Comparison of ENCODE assay signal across 1 cellular context in the genomic region with DNA sequence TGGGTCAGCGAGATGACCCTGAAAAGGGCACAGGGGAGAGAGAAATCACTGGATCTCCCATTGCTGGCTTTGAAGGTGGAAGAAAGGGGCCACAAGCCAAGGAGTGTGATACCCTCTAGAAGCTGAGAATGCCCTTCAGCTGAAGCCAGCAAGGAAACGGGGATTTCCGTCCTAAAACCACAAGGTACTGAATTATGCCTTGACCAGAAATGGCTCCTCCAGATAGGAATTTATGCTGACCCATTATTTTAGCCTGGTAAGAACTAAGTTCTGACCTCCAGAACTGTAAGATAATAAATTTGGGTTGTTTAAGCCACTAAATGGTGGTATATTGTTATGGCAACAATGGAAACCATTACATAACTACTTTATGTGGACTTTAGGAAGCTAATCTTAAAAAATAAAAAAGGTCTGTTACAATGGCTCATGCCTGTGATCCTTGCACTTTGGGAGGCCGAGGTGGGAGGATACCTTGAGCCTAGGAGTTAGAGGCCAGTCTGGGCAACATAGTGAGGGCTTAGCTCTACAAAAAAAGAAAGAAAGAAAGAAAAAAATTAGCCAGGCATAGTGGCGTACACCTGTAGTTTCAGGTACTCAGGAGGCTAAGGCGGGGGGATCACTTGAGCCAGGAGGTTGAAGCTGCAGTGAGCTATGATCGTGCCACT.
TF ChIP-seq lines count a peak whose summit lies in the region.

No MANE protein-coding gene starts in this region.

TF ChIP-seq in GM23338, 12 proteins besides CTCF, POLR2A, EP300 and RAD21 (continued from another document):
- TF ChIP-seq, protein P1, sequence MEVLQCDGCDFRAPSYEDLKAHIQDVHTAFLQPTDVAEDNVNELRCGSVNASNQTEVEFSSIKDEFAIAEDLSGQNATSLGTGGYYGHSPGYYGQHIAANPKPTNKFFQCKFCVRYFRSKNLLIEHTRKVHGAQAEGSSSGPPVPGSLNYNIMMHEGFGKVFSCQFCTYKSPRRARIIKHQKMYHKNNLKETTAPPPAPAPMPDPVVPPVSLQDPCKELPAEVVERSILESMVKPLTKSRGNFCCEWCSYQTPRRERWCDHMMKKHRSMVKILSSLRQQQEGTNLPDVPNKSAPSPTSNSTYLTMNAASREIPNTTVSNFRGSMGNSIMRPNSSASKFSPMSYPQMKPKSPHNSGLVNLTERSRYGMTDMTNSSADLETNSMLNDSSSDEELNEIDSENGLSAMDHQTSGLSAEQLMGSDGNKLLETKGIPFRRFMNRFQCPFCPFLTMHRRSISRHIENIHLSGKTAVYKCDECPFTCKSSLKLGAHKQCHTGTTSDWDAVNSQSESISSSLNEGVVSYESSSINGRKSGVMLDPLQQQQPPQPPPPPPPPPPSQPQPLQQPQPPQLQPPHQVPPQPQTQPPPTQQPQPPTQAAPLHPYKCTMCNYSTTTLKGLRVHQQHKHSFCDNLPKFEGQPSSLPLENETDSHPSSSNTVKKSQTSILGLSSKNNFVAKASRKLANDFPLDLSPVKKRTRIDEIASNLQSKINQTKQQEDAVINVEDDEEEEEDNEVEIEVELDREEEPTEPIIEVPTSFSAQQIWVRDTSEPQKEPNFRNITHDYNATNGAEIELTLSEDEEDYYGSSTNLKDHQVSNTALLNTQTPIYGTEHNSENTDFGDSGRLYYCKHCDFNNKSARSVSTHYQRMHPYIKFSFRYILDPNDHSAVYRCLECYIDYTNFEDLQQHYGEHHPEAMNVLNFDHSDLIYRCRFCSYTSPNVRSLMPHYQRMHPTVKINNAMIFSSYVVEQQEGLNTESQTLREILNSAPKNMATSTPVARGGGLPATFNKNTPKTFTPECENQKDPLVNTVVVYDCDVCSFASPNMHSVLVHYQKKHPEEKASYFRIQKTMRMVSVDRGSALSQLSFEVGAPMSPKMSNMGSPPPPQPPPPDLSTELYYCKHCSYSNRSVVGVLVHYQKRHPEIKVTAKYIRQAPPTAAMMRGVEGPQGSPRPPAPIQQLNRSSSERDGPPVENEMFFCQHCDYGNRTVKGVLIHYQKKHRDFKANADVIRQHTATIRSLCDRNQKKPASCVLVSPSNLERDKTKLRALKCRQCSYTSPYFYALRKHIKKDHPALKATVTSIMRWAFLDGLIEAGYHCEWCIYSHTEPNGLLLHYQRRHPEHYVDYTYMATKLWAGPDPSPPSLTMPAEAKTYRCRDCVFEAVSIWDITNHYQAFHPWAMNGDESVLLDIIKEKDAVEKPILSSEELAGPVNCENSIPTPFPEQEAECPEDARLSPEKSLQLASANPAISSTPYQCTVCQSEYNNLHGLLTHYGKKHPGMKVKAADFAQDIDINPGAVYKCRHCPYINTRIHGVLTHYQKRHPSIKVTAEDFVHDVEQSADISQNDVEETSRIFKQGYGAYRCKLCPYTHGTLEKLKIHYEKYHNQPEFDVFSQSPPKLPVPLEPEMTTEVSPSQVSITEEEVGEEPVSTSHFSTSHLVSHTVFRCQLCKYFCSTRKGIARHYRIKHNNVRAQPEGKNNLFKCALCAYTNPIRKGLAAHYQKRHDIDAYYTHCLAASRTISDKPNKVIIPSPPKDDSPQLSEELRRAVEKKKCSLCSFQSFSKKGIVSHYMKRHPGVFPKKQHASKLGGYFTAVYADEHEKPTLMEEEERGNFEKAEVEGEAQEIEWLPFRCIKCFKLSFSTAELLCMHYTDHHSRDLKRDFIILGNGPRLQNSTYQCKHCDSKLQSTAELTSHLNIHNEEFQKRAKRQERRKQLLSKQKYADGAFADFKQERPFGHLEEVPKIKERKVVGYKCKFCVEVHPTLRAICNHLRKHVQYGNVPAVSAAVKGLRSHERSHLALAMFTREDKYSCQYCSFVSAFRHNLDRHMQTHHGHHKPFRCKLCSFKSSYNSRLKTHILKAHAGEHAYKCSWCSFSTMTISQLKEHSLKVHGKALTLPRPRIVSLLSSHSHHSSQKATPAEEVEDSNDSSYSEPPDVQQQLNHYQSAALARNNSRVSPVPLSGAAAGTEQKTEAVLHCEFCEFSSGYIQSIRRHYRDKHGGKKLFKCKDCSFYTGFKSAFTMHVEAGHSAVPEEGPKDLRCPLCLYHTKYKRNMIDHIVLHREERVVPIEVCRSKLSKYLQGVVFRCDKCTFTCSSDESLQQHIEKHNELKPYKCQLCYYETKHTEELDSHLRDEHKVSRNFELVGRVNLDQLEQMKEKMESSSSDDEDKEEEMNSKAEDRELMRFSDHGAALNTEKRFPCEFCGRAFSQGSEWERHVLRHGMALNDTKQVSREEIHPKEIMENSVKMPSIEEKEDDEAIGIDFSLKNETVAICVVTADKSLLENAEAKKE (CRISPR knock-in tag; IDR thresholded peaks at IDR 0.05) = no peak
- TF ChIP-seq NANOG (IDR thresholded peaks at IDR 0.05; ENCODE audit: borderline replicate concordance) = no peak
- no peak for TF ChIP-seq CREB1 (CRISPR knock-in tag; IDR thresholded peaks at IDR 0.05; ENCODE audit: low read depth)
- TF ChIP-seq, protein P2, sequence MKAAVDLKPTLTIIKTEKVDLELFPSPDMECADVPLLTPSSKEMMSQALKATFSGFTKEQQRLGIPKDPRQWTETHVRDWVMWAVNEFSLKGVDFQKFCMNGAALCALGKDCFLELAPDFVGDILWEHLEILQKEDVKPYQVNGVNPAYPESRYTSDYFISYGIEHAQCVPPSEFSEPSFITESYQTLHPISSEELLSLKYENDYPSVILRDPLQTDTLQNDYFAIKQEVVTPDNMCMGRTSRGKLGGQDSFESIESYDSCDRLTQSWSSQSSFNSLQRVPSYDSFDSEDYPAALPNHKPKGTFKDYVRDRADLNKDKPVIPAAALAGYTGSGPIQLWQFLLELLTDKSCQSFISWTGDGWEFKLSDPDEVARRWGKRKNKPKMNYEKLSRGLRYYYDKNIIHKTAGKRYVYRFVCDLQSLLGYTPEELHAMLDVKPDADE (IDR thresholded peaks at IDR 0.05) = no peak
- no peak for TF ChIP-seq POLR2AphosphoS5 (IDR thresholded peaks at IDR 0.05; ENCODE audit: low read depth)
- TF ChIP-seq, protein P3, sequence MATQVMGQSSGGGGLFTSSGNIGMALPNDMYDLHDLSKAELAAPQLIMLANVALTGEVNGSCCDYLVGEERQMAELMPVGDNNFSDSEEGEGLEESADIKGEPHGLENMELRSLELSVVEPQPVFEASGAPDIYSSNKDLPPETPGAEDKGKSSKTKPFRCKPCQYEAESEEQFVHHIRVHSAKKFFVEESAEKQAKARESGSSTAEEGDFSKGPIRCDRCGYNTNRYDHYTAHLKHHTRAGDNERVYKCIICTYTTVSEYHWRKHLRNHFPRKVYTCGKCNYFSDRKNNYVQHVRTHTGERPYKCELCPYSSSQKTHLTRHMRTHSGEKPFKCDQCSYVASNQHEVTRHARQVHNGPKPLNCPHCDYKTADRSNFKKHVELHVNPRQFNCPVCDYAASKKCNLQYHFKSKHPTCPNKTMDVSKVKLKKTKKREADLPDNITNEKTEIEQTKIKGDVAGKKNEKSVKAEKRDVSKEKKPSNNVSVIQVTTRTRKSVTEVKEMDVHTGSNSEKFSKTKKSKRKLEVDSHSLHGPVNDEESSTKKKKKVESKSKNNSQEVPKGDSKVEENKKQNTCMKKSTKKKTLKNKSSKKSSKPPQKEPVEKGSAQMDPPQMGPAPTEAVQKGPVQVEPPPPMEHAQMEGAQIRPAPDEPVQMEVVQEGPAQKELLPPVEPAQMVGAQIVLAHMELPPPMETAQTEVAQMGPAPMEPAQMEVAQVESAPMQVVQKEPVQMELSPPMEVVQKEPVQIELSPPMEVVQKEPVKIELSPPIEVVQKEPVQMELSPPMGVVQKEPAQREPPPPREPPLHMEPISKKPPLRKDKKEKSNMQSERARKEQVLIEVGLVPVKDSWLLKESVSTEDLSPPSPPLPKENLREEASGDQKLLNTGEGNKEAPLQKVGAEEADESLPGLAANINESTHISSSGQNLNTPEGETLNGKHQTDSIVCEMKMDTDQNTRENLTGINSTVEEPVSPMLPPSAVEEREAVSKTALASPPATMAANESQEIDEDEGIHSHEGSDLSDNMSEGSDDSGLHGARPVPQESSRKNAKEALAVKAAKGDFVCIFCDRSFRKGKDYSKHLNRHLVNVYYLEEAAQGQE (IDR thresholded peaks at IDR 0.05; ENCODE audit: unreplicated experiment) = no peak
- TF ChIP-seq ZNF114 (CRISPR knock-in tag; IDR thresholded peaks at IDR 0.05) = no peak
